Comparison of ENCODE assay signal across 8 cellular contexts in genomic region chr1:229855999-229856650, GRCh38.
DNase-seq lines count a peak whose midpoint lies in the region; ATAC-seq and TF ChIP-seq lines count a peak whose summit lies in the region.

No MANE protein-coding gene starts in this region.

- DNase-seq in EH (ENCODE audit: low read depth) (peak; percentile 14), SKM-1 (lab: John Stamatoyannopoulos, UW; ENCODE audit: unreplicated experiment) (peak; percentile 85), memory B cell (ENCODE audit: low spot score in 2 of 2) (peak; percentile 49 to 55), kidney glomerular epithelial cell (lab: John Stamatoyannopoulos, UW) (no peak), erythroblast (lab: John Stamatoyannopoulos, UW) (no peak), HK-2 (ENCODE audit: unreplicated experiment) (no peak)

- no peaks in the 10 kb centered on the region for H3K9me3 Mint-ChIP-seq in memory B cell

- no peak for TF ChIP-seq POLR2A in erythroblast (IDR thresholded peaks at IDR 0.05; ENCODE audit: low read length)

- ATAC-seq in GM19328 (IDR thresholded peaks at IDR 0.05; ENCODE audit: unreplicated experiment) (peak; percentile 97), HG03139 (IDR thresholded peaks at IDR 0.05; ENCODE audit: unreplicated experiment) (peak; percentile 97), memory B cell (ENCODE audit: low read depth) (peak; percentile 93)

- peak overlapping the region; percentile 96 for H3K27ac Mint-ChIP-seq in memory B cell

- no peaks in the 10 kb centered on the region for H3K27me3 Mint-ChIP-seq in memory B cell

- peaks cover 3% of the 10 kb centered on the region for H3K36me3 Mint-ChIP-seq in memory B cell

- peak overlapping the region; percentile 92 for H3K4me3 Mint-ChIP-seq in memory B cell

- peaks cover 14% of the 10 kb centered on the region for H3K4me1 Mint-ChIP-seq in memory B cell

Comparison
In these comparisons a context has a peak if more than half of its experiments do, and no peak if none do; other contexts are left out.
1. DNase-seq: peak in EH (single experiment), SKM-1 (single experiment) and memory B cell (2 of 2); none in kidney glomerular epithelial cell (single experiment), erythroblast (0 of 2) and HK-2 (single experiment).
2. Peak in every context shown above with its lines, with median percentiles within 50 percentile points of each other: ATAC-seq.